In the genomic region with DNA sequence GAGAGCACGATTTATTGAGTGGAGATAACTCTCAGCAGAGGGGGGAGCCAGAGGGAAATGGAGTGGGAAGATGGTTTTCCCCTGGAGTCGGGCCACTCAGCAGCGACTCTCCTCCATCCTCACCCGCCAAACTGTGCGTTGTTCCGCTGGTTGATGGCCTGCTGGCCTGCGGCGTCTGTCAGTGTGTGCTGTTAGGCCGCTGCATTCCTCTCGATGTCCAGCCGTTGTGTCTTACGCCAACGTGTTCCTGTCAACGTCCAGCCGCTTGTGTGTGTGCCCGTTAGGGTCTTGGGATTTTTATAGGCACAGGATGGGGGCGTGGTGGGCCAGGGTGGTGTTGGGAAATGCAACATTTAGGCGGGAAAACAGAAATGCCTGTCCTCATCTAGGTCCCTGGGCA, we compare ENCODE assay signal across 2 cellular contexts.
TF ChIP-seq lines count a peak whose summit lies in the region.

No MANE protein-coding gene starts in this region.

TF ChIP-seq in H1, 55 proteins besides CTCF, POLR2A, EP300 and RAD21:
- TF ChIP-seq, protein P1, sequence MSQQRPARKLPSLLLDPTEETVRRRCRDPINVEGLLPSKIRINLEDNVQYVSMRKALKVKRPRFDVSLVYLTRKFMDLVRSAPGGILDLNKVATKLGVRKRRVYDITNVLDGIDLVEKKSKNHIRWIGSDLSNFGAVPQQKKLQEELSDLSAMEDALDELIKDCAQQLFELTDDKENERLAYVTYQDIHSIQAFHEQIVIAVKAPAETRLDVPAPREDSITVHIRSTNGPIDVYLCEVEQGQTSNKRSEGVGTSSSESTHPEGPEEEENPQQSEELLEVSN (IDR thresholded peaks at IDR 0.05), result peak; percentile 65; the same call in 1 of the 2 replicates
- no peak for TF ChIP-seq JUN (IDR thresholded peaks at IDR 0.05; ENCODE audit: low read depth, low read length)

TF ChIP-seq in HepG2, 621 proteins besides CTCF, POLR2A, EP300 and RAD21:
- TF ChIP-seq, protein P2, sequence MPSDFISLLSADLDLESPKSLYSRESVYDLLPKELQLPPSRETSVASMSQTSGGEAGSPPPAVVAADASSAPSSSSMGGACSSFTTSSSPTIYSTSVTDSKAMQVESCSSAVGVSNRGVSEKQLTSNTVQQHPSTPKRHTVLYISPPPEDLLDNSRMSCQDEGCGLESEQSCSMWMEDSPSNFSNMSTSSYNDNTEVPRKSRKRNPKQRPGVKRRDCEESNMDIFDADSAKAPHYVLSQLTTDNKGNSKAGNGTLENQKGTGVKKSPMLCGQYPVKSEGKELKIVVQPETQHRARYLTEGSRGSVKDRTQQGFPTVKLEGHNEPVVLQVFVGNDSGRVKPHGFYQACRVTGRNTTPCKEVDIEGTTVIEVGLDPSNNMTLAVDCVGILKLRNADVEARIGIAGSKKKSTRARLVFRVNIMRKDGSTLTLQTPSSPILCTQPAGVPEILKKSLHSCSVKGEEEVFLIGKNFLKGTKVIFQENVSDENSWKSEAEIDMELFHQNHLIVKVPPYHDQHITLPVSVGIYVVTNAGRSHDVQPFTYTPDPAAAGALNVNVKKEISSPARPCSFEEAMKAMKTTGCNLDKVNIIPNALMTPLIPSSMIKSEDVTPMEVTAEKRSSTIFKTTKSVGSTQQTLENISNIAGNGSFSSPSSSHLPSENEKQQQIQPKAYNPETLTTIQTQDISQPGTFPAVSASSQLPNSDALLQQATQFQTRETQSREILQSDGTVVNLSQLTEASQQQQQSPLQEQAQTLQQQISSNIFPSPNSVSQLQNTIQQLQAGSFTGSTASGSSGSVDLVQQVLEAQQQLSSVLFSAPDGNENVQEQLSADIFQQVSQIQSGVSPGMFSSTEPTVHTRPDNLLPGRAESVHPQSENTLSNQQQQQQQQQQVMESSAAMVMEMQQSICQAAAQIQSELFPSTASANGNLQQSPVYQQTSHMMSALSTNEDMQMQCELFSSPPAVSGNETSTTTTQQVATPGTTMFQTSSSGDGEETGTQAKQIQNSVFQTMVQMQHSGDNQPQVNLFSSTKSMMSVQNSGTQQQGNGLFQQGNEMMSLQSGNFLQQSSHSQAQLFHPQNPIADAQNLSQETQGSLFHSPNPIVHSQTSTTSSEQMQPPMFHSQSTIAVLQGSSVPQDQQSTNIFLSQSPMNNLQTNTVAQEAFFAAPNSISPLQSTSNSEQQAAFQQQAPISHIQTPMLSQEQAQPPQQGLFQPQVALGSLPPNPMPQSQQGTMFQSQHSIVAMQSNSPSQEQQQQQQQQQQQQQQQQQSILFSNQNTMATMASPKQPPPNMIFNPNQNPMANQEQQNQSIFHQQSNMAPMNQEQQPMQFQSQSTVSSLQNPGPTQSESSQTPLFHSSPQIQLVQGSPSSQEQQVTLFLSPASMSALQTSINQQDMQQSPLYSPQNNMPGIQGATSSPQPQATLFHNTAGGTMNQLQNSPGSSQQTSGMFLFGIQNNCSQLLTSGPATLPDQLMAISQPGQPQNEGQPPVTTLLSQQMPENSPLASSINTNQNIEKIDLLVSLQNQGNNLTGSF (CRISPR knock-in tag; IDR thresholded peaks at IDR 0.05), result no peak
- no peak for TF ChIP-seq NFYB (CRISPR knock-in tag; IDR thresholded peaks at IDR 0.05)
- TF ChIP-seq, protein P3, sequence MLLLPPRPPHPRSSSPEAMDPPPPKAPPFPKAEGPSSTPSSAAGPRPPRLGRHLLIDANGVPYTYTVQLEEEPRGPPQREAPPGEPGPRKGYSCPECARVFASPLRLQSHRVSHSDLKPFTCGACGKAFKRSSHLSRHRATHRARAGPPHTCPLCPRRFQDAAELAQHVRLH (CRISPR knock-in tag; IDR thresholded peaks at IDR 0.05; ENCODE audit: borderline replicate concordance, low read depth), result no peak
- TF ChIP-seq, protein P4, sequence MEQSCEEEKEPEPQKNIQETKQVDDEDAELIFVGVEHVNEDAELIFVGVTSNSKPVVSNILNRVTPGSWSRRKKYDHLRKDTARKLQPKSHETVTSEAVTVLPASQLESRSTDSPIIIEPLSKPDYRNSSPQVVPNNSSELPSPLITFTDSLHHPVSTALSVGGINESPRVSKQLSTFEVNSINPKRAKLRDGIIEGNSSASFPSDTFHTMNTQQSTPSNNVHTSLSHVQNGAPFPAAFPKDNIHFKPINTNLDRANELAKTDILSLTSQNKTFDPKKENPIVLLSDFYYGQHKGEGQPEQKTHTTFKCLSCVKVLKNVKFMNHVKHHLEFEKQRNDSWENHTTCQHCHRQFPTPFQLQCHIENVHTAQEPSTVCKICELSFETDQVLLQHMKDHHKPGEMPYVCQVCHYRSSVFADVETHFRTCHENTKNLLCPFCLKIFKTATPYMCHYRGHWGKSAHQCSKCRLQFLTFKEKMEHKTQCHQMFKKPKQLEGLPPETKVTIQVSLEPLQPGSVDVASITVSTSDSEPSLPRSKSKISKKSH (CRISPR knock-in tag; IDR thresholded peaks at IDR 0.05; ENCODE audit: borderline replicate concordance), result no peak
- no peak for TF ChIP-seq KDM4B (CRISPR knock-in tag; IDR thresholded peaks at IDR 0.05)
- TF ChIP-seq, protein P5, sequence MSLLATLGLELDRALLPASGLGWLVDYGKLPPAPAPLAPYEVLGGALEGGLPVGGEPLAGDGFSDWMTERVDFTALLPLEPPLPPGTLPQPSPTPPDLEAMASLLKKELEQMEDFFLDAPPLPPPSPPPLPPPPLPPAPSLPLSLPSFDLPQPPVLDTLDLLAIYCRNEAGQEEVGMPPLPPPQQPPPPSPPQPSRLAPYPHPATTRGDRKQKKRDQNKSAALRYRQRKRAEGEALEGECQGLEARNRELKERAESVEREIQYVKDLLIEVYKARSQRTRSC (CRISPR knock-in tag; IDR thresholded peaks at IDR 0.05; ENCODE audit: low read depth), result no peak
- no peak for TF ChIP-seq ZNF354B (CRISPR knock-in tag; IDR thresholded peaks at IDR 0.05)
- no peak for TF ChIP-seq EEA1 (CRISPR knock-in tag; IDR thresholded peaks at IDR 0.05; ENCODE audit: borderline replicate concordance)
- TF ChIP-seq, protein P6, sequence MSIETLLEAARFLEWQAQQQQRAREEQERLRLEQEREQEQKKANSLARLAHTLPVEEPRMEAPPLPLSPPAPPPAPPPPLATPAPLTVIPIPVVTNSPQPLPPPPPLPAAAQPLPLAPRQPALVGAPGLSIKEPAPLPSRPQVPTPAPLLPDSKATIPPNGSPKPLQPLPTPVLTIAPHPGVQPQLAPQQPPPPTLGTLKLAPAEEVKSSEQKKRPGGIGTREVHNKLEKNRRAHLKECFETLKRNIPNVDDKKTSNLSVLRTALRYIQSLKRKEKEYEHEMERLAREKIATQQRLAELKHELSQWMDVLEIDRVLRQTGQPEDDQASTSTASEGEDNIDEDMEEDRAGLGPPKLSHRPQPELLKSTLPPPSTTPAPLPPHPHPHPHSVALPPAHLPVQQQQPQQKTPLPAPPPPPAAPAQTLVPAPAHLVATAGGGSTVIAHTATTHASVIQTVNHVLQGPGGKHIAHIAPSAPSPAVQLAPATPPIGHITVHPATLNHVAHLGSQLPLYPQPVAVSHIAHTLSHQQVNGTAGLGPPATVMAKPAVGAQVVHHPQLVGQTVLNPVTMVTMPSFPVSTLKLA (IDR thresholded peaks at IDR 0.05), result no peak
- TF ChIP-seq RFXANK (CRISPR knock-in tag; IDR thresholded peaks at IDR 0.05), result no peak
- no peak for TF ChIP-seq NR2C2 (CRISPR knock-in tag; IDR thresholded peaks at IDR 0.05; ENCODE audit: borderline replicate concordance)
- no peak for TF ChIP-seq PAWR (CRISPR knock-in tag; IDR thresholded peaks at IDR 0.05; ENCODE audit: borderline replicate concordance)
- TF ChIP-seq, protein P7, sequence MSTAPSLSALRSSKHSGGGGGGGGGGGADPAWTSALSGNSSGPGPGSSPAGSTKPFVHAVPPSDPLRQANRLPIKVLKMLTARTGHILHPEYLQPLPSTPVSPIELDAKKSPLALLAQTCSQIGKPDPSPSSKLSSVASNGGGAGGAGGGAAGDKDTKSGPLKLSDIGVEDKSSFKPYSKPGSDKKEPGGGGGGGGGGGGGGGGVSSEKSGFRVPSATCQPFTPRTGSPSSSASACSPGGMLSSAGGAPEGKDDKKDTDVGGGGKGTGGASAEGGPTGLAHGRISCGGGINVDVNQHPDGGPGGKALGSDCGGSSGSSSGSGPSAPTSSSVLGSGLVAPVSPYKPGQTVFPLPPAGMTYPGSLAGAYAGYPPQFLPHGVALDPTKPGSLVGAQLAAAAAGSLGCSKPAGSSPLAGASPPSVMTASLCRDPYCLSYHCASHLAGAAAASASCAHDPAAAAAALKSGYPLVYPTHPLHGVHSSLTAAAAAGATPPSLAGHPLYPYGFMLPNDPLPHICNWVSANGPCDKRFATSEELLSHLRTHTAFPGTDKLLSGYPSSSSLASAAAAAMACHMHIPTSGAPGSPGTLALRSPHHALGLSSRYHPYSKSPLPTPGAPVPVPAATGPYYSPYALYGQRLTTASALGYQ (CRISPR knock-in tag; IDR thresholded peaks at IDR 0.05), result no peak
- no peak for TF ChIP-seq PLRG1 (conservative IDR thresholded peaks at IDR 0.05)
